In the genomic region with DNA sequence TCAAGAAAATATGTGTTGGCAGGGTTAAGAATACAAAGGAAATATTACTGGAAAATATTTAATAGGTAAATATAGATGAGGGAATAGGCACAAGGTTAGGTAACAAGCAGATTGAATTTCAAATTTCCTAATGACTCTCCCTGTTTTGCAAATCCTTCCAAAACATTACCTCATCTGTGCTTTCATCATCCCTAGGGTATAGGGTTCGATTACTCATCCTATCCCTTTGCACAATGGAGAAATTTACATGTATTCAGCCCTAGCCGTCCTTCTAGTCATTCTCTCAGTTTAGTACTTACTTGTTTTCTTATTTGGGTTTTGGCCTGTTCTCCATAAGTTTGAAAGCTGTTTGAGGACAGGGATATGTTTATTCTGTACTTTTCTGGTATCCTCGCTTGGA, we compare ENCODE assay signal across 24 cellular contexts.
DNase-seq lines count a peak whose midpoint lies in the region; ATAC-seq, FAIRE-seq and TF ChIP-seq lines count a peak whose summit lies in the region.
"Had no signal": no experiment of that assay in that cellular context is flagged by ENCODE, and none has a peak within 500 bp of the region (broad histone marks: within the 10 kb centered on the region; RNA-seq: fewer than 3 reads in every experiment).

No MANE protein-coding gene starts in this region.

- in situ Hi-C loops in HepG2 (cut with HindIII; ENCODE audit: extremely low pct_ligation_motif_present, low pct_unique_long_range_greater_than_20kb): no loop called here

- H3K79me2 ChIP-seq in HepG2 (ENCODE audit: insufficient read depth, low read length): no peaks in the 10 kb centered on the region

- H3K27me3 Mint-ChIP-seq in glutamatergic neuron (ENCODE audit: unreplicated experiment): peaks cover 5% of the 10 kb centered on the region

- no peak for TF ChIP-seq CTCF in HepG2 (CRISPR knock-in tag; IDR thresholded peaks at IDR 0.05)
- TF ChIP-seq CTCF in right lobe of liver (IDR thresholded peaks at IDR 0.05): no peak
- TF ChIP-seq CTCF in glutamatergic neuron (IDR thresholded peaks at IDR 0.05; ENCODE audit: partially characterized antibody, unreplicated experiment): no peak

- H3K27me3 ChIP-seq in HepG2 (ENCODE audit: control insufficient read depth in 1 of 2, insufficient read depth in 2 of 2, low read length in 2 of 2) (no peaks in the 10 kb centered on the region), right lobe of liver (no peaks in the 10 kb centered on the region)
- H3K27me3 ChIP-seq: BE2C, colonic mucosa, gastrocnemius medialis, upper lobe of left lung had no signal

- no peak for ATAC-seq in HepG2
- no peak for ATAC-seq in right lobe of liver
- no peak for ATAC-seq in GM19452 (IDR thresholded peaks at IDR 0.05; ENCODE audit: unreplicated experiment)
- no peak for ATAC-seq in HG02973 (IDR thresholded peaks at IDR 0.05; ENCODE audit: unreplicated experiment)
- ATAC-seq: activated T-cell treated with anti-CD3 and anti-CD28 coated beads, Interleukin-2, amount 50 U/mL, for 72 hours had no signal

- H3K9me3 ChIP-seq in HepG2 (ENCODE audit: low read length) (no peaks in the 10 kb centered on the region), right lobe of liver (no peaks in the 10 kb centered on the region)
- H3K9me3 ChIP-seq: BE2C, colonic mucosa, gastrocnemius medialis, upper lobe of left lung had no signal

- no peak overlapping the region for H3K27ac ChIP-seq in HepG2 (ENCODE audit: extremely low read length, insufficient read depth, low read length)
- no peak overlapping the region for H3K27ac ChIP-seq in right lobe of liver
- H3K27ac ChIP-seq: colonic mucosa, gastrocnemius medialis, upper lobe of left lung had no signal

- CTCF ChIA-PET in HepG2 (lab: Yijun Ruan, JAX; ENCODE audit: low intra/inter-chr PET ratio, low total read pairs): no interaction called here

- no peak for TF ChIP-seq RAD21 in HepG2 (CRISPR knock-in tag; IDR thresholded peaks at IDR 0.05)

- peak overlapping the region; percentile 97 for H3K27ac Mint-ChIP-seq in glutamatergic neuron (ENCODE audit: unreplicated experiment)
- H3K27ac Mint-ChIP-seq: activated naive CD4-positive, alpha-beta T cell treated with anti-CD3 and anti-CD28 coated beads for 36 hours; activated T-cell treated with anti-CD3 and anti-CD28 coated beads, Interleukin-2, amount 50 U/mL, for 72 hours; H9 had no signal

- BruUV-seq in HepG2 (replicated peaks; lab: Mats Ljungman, UMichigan): no TSS peak

- no peak overlapping the region for H2AFZ ChIP-seq in HepG2 (ENCODE audit: low read length)

- no peak overlapping the region for H3K9ac ChIP-seq in HepG2 (ENCODE audit: insufficient read depth, low read depth, low read length)

- 31% methylated on average over 3 of the region's 3 CpGs for WGBS in HepG2 (ENCODE audit: low lambda C conversion rate)
- WGBS in right lobe of liver (ENCODE audit: insufficient coverage, low coverage, low lambda C conversion rate, missing lambda C conversion rate): 46% methylated on average over 3 of the region's 3 CpGs

- H3K4me2 ChIP-seq in HepG2 (ENCODE audit: low read depth, low read length): no peak overlapping the region

- H3K4me1 Mint-ChIP-seq in glutamatergic neuron (ENCODE audit: low read depth, unreplicated experiment): peaks cover 43% of the 10 kb centered on the region

- TF ChIP-seq EP300 in HepG2 (IDR thresholded peaks at IDR 0.05; ENCODE audit: low read depth in 2 of 2, low read length in 2 of 2) (no peak), HepG2 (CRISPR knock-in tag; IDR thresholded peaks at IDR 0.05; ENCODE audit: borderline replicate concordance) (no peak)

- peaks cover 8% of the 10 kb centered on the region for H3K9me3 Mint-ChIP-seq in glutamatergic neuron (ENCODE audit: unreplicated experiment)
- H3K9me3 Mint-ChIP-seq: activated naive CD4-positive, alpha-beta T cell treated with anti-CD3 and anti-CD28 coated beads for 36 hours; H9 had no signal

- no peaks in the 10 kb centered on the region for H3K4me1 ChIP-seq in HepG2 (ENCODE audit: insufficient read depth, low read length)
- no peaks in the 10 kb centered on the region for H3K4me1 ChIP-seq in right lobe of liver
- H3K4me1 ChIP-seq: BE2C, colonic mucosa, gastrocnemius medialis, upper lobe of left lung had no signal

- DNase-seq in HepG2 (ENCODE audit: low spot score) (no peak), right lobe of liver (no peak), RKO (ENCODE audit: low spot score) (peak; percentile 9), glutamatergic neuron (no peak), glomerular visceral epithelial cell (ENCODE audit: extremely low spot score) (no peak), globus pallidus (ENCODE audit: low spot score) (no peak)
- DNase-seq: activated CD4-positive, alpha-beta T cell treated with anti-CD3 and anti-CD28 coated beads for 48 hours; activated naive CD4-positive, alpha-beta T cell treated with anti-CD3 and anti-CD28 coated beads for 36 hours; activated T-cell treated with anti-CD3 and anti-CD28 coated beads, Interleukin-2, amount 50 U/mL, for 72 hours; BE2C; colonic mucosa; DMS79; effector memory CD4-positive, alpha-beta T cell; gastrocnemius medialis; H9; NCI-H1105 treated with DMSO at 0.1 percent for 48 hours; NCI-H526; RPMI8226; small intestine; stimulated activated CD4-positive, alpha-beta T cell treated with anti-CD3 and anti-CD28 coated beads, Interleukin-1b, Interleukin-23, amount 100 ng/mL, for 48 hours; T-helper 2 cell had no signal

- H3K36me3 Mint-ChIP-seq in glutamatergic neuron (ENCODE audit: unreplicated experiment): no peaks in the 10 kb centered on the region

- H3K36me3 ChIP-seq in HepG2 (replicated peaks in 1 of 2; ENCODE audit: control insufficient read depth in 1 of 2, insufficient read depth in 2 of 2, low read length in 2 of 2): no peaks in the 10 kb centered on the region
- H3K36me3 ChIP-seq in right lobe of liver: no peaks in the 10 kb centered on the region
- H3K36me3 ChIP-seq: BE2C, colonic mucosa, gastrocnemius medialis, upper lobe of left lung had no signal

- intact Hi-C loops in HepG2 (cut with micrococcal nuclease; ENCODE audit: unreplicated experiment): no loop called here
- intact Hi-C loops in right lobe of liver (cut with DNase I): no loop called here

- no peak for TF ChIP-seq POLR2A in HepG2 (IDR thresholded peaks at IDR 0.05; ENCODE audit: insufficient read depth in 1 of 2, low read depth in 2 of 2, low read length in 2 of 2)
- no peak for TF ChIP-seq POLR2A in right lobe of liver (IDR thresholded peaks at IDR 0.05)

- H3K4me3 Mint-ChIP-seq in glutamatergic neuron (ENCODE audit: unreplicated experiment): peak overlapping the region; percentile 13
- H3K4me3 Mint-ChIP-seq: activated naive CD4-positive, alpha-beta T cell treated with anti-CD3 and anti-CD28 coated beads for 36 hours; activated T-cell treated with anti-CD3 and anti-CD28 coated beads, Interleukin-2, amount 50 U/mL, for 72 hours; H9 had no signal

- POLR2A ChIA-PET in HepG2 (lab: Yijun Ruan, JAX): no interaction called here

- H3K4me3 ChIP-seq in HepG2 (replicated peaks in 1 of 3; ENCODE audit: insufficient read depth in 1 of 3, low read depth in 2 of 3, low read length in 3 of 3): no peak overlapping the region
- no peak overlapping the region for H3K4me3 ChIP-seq in right lobe of liver
- H3K4me3 ChIP-seq: colonic mucosa, gastrocnemius medialis, upper lobe of left lung had no signal

- no peaks in the 10 kb centered on the region for H4K20me1 ChIP-seq in HepG2 (ENCODE audit: insufficient read depth, low read length)

- FAIRE-seq in HepG2 (lab: Jason Lieb, UNC): no peak
- FAIRE-seq: small intestine had no signal

TF ChIP-seq in HepG2, 621 proteins besides CTCF, POLR2A, EP300 and RAD21:
- TF ChIP-seq ZFY (CRISPR knock-in tag; IDR thresholded peaks at IDR 0.05): no peak
- peak; percentile 30; the same call in 1 of the 2 replicates for TF ChIP-seq CEBPB (IDR thresholded peaks at IDR 0.05; ENCODE audit: borderline replicate concordance, low read depth, low read length)
- TF ChIP-seq, protein P1, sequence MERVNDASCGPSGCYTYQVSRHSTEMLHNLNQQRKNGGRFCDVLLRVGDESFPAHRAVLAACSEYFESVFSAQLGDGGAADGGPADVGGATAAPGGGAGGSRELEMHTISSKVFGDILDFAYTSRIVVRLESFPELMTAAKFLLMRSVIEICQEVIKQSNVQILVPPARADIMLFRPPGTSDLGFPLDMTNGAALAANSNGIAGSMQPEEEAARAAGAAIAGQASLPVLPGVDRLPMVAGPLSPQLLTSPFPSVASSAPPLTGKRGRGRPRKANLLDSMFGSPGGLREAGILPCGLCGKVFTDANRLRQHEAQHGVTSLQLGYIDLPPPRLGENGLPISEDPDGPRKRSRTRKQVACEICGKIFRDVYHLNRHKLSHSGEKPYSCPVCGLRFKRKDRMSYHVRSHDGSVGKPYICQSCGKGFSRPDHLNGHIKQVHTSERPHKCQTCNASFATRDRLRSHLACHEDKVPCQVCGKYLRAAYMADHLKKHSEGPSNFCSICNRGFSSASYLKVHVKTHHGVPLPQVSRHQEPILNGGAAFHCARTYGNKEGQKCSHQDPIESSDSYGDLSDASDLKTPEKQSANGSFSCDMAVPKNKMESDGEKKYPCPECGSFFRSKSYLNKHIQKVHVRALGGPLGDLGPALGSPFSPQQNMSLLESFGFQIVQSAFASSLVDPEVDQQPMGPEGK (CRISPR knock-in tag; IDR thresholded peaks at IDR 0.05): no peak
- peak; percentile 54 for TF ChIP-seq ATF7 (IDR thresholded peaks at IDR 0.05)
- TF ChIP-seq ATF7 (CRISPR knock-in tag; IDR thresholded peaks at IDR 0.05): no peak
TF ChIP-seq in HepG2: peak in this region for 2.
